ENCODE assay signal across 18 cellular contexts in genomic region chr10:436911-437665, GRCh38.
DNase-seq lines count a peak whose midpoint lies in the region; ATAC-seq and TF ChIP-seq lines count a peak whose summit lies in the region.
"Had no signal": no experiment of that assay in that cellular context is flagged by ENCODE, and none has a peak within 500 bp of the region (broad histone marks: within the 10 kb centered on the region; RNA-seq: fewer than 3 reads in every experiment).

No MANE protein-coding gene starts in this region.

- intact Hi-C loops in vagina (cut with DNase I) = no loop called here

- H3K9me3 ChIP-seq in CD8-positive, alpha-beta memory T cell (ENCODE audit: low read length) = no peaks in the 10 kb centered on the region
- no peaks in the 10 kb centered on the region for H3K9me3 ChIP-seq in vagina
- H3K9me3 ChIP-seq: SJCRH30 had no signal

- no peak for DNase-seq in activated CD8-positive, alpha-beta memory T cell treated with anti-CD3 and anti-CD28 coated beads, Interleukin-2, amount 10 ng/mL, durations not matched to agents 7 days and 5 days
- no peak for DNase-seq in activated CD8-positive, alpha-beta memory T cell treated with anti-CD3 and anti-CD28 coated beads, Interleukin-2, amount 50 U/mL, for 4 hours
- DNase-seq in CD8-positive, alpha-beta memory T cell = peak in 2 of 5 donors; percentile 11
- DNase-seq in NCI-H69 (lab: John Stamatoyannopoulos, UW) = peak; percentile 9
- DNase-seq in iPS-NIHi11 (ENCODE audit: low spot score) = peak; percentile 55
- no peak for DNase-seq in vagina (ENCODE audit: extremely low spot score in 2 of 2)
- no peak for DNase-seq in SKM-1 (lab: John Stamatoyannopoulos, UW; ENCODE audit: unreplicated experiment)
- DNase-seq: activated CD4-positive, CD25-positive, alpha-beta regulatory T cell; activated gamma-delta T cell; effector CD8-positive, alpha-beta T cell; Kasumi-1; left ventricle myocardium superior; NCI-H82; occipital lobe; PC-9; SJCRH30; stimulated activated CD8-positive, alpha-beta memory T cell treated with anti-CD3 and anti-CD28 coated beads, Interleukin-4, amount 100 ng/mL, for 48 hours had no signal

- ATAC-seq in activated CD8-positive, alpha-beta memory T cell treated with anti-CD3 and anti-CD28 coated beads, Interleukin-2, amount 10 ng/mL, durations not matched to agents 7 days and 5 days = peak; percentile 30
- ATAC-seq in esophagus mucosa = no peak
- ATAC-seq: left ventricle myocardium superior had no signal

- peaks cover 44% of the 10 kb centered on the region for H3K4me1 ChIP-seq in CD8-positive, alpha-beta memory T cell (ENCODE audit: insufficient read depth, low read length)
- H3K4me1 ChIP-seq in vagina = no peaks in the 10 kb centered on the region
- H3K4me1 ChIP-seq: SJCRH30 had no signal

- H3K36me3 ChIP-seq in CD8-positive, alpha-beta memory T cell (ENCODE audit: insufficient read depth, low read length) = no peaks in the 10 kb centered on the region
- H3K36me3 ChIP-seq in vagina = no peaks in the 10 kb centered on the region
- H3K36me3 ChIP-seq: SJCRH30 had no signal

- no peak overlapping the region for H3K27ac Mint-ChIP-seq in activated CD8-positive, alpha-beta memory T cell treated with anti-CD3 and anti-CD28 coated beads, Interleukin-2, amount 10 ng/mL, durations not matched to agents 7 days and 5 days
- peak overlapping the region in 7 of 8 donors; percentile 57 to 93 (median 82) for H3K27ac Mint-ChIP-seq in CD8-positive, alpha-beta memory T cell

- H3K9me3 Mint-ChIP-seq in activated CD8-positive, alpha-beta memory T cell treated with anti-CD3 and anti-CD28 coated beads, Interleukin-2, amount 10 ng/mL, durations not matched to agents 7 days and 5 days (ENCODE audit: low read depth) = no peaks in the 10 kb centered on the region
- H3K9me3 Mint-ChIP-seq in CD8-positive, alpha-beta memory T cell = peaks cover 0 to 4% (median 0%) of the 10 kb centered on the region in 5 donors

- no peaks in the 10 kb centered on the region for H3K27me3 ChIP-seq in CD8-positive, alpha-beta memory T cell (ENCODE audit: insufficient read depth, low read length, poor library complexity, severe bottlenecking)
- H3K27me3 ChIP-seq in vagina = no peaks in the 10 kb centered on the region
- H3K27me3 ChIP-seq: SJCRH30 had no signal

- TF ChIP-seq POLR2A in vagina (IDR thresholded peaks at IDR 0.05) = no peak

- H3K4me1 Mint-ChIP-seq in activated CD8-positive, alpha-beta memory T cell treated with anti-CD3 and anti-CD28 coated beads, Interleukin-2, amount 10 ng/mL, durations not matched to agents 7 days and 5 days = peaks cover 13% of the 10 kb centered on the region
- peaks cover 35 to 51% (median 45%) of the 10 kb centered on the region in 3 donors for H3K4me1 Mint-ChIP-seq in CD8-positive, alpha-beta memory T cell

- TF ChIP-seq CTCF in vagina (IDR thresholded peaks at IDR 0.05) = no peak

- peaks cover 17% of the 10 kb centered on the region for H3K27me3 Mint-ChIP-seq in activated CD8-positive, alpha-beta memory T cell treated with anti-CD3 and anti-CD28 coated beads, Interleukin-2, amount 10 ng/mL, durations not matched to agents 7 days and 5 days
- peaks cover 0 to 1% of the 10 kb centered on the region in 2 donors for H3K27me3 Mint-ChIP-seq in CD8-positive, alpha-beta memory T cell

- no peak overlapping the region for H3K4me3 ChIP-seq in CD8-positive, alpha-beta memory T cell (ENCODE audit: low read length)
- no peak overlapping the region for H3K4me3 ChIP-seq in vagina
- H3K4me3 ChIP-seq: PC-9, SJCRH30 had no signal

- no peak overlapping the region for H3K27ac ChIP-seq in CD8-positive, alpha-beta memory T cell (ENCODE audit: low read depth, low read length)
- no peak overlapping the region for H3K27ac ChIP-seq in vagina
- H3K27ac ChIP-seq: PC-9, SJCRH30 had no signal

- POLR2A ChIA-PET in CD8-positive, alpha-beta memory T cell (lab: Charles Lee) = interaction anchor here (0.5 kb wide), 1 partner anchor 495 kb away, joined by 3 read pairs; the partner anchor contains the start of gene LARP4B

- no peaks in the 10 kb centered on the region for H3K36me3 Mint-ChIP-seq in activated CD8-positive, alpha-beta memory T cell treated with anti-CD3 and anti-CD28 coated beads, Interleukin-2, amount 10 ng/mL, durations not matched to agents 7 days and 5 days
- peaks cover 7 to 21% (median 10%) of the 10 kb centered on the region in 3 donors for H3K36me3 Mint-ChIP-seq in CD8-positive, alpha-beta memory T cell

- H3K4me3 Mint-ChIP-seq in activated CD8-positive, alpha-beta memory T cell treated with anti-CD3 and anti-CD28 coated beads, Interleukin-2, amount 10 ng/mL, durations not matched to agents 7 days and 5 days = no peak overlapping the region
- peak overlapping the region in 6 of 7 donors; percentile 37 to 72 (median 56) for H3K4me3 Mint-ChIP-seq in CD8-positive, alpha-beta memory T cell

- CTCF ChIA-PET in activated CD8-positive, alpha-beta memory T cell treated with anti-CD3 and anti-CD28 coated beads, Interleukin-2, amount 10 ng/mL, durations not matched to agents 7 days and 5 days (lab: Charles Lee) = interaction anchor here (1.2 kb wide), 1 partner anchor 107 kb away, joined by 3 read pairs; no protein-coding TSS in a partner anchor
- CTCF ChIA-PET in CD8-positive, alpha-beta memory T cell (lab: Charles Lee) = interaction anchor here (0.9 kb wide), 1 partner anchor 48 kb away, joined by 3 read pairs; no protein-coding TSS in a partner anchor

Comparison
In these comparisons a context has a peak if more than half of its experiments do, and no peak if none do; other contexts are left out.
1. DNase-seq: peak in NCI-H69 (single experiment) and iPS-NIHi11 (single experiment); none in activated CD8-positive, alpha-beta memory T cell treated with anti-CD3 and anti-CD28 coated beads, Interleukin-2, amount 10 ng/mL, durations not matched to agents 7 days and 5 days (single experiment), activated CD8-positive, alpha-beta memory T cell treated with anti-CD3 and anti-CD28 coated beads, Interleukin-2, amount 50 U/mL, for 4 hours (single experiment), vagina (0 of 2) and SKM-1 (single experiment).